In the genomic region with DNA sequence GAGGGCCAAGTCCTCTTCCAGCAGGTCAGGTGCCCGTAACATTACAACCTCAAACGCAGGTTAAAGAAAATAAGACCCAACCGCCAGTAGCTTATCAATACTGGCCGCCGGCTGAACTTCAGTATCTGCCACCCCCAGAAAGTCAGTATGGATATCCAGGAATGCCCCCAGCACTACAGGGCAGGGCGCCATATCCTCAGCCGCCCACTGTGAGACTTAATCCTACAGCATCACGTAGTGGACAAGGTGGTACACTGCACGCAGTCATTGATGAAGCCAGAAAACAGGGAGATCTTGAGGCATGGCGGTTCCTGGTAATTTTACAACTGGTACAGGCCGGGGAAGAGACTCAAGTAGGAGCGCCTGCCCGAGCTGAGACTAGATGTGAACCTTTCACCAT, we compare ENCODE assay signal across 1 cellular context.
TF ChIP-seq lines count a peak whose summit lies in the region.

No MANE protein-coding gene starts in this region.

TF ChIP-seq in H1, 55 proteins besides CTCF, POLR2A, EP300 and RAD21:
- TF ChIP-seq YY1 (IDR thresholded peaks at IDR 0.05; ENCODE audit: low read depth, low read length), result peak; percentile 65; the same call in 1 of the 2 replicates
